In genomic region chr12:132430838-132431826, GRCh38 we compare ENCODE assay signal across 10 cellular contexts. TPM values are rescaled to one million over a fixed set of nuclear protein-coding genes. Genes with fewer than 3 reads are reported as not detected.
DNase-seq lines count a peak whose midpoint lies in the region; ATAC-seq, FAIRE-seq and TF ChIP-seq lines count a peak whose summit lies in the region.
"Had no signal": no experiment of that assay in that cellular context is flagged by ENCODE, and none has a peak within 500 bp of the region (broad histone marks: within the 10 kb centered on the region; RNA-seq: fewer than 3 reads in every experiment).

No MANE protein-coding gene starts in this region.

- no peak overlapping the region for H3K56ac ChIP-seq in H1 (replicated peaks; ENCODE audit: insufficient read length, low read depth, low read length)

- H3K9me3 ChIP-seq in H1 (ENCODE audit: insufficient read depth in 2 of 2, low read depth in 1 of 2, low read length in 1 of 2) = peaks cover 9 to 18% of the 10 kb centered on the region in 2 experiments; a peak in 3 of 4 replicates
- H3K9me3 ChIP-seq in transverse colon = no peaks in the 10 kb centered on the region
- H3K9me3 ChIP-seq: esophagus muscularis mucosa had no signal

- no peak overlapping the region for H3K9ac ChIP-seq in H1 (replicated peaks in 1 of 4; ENCODE audit: extremely low read depth in 1 of 4, low read depth in 3 of 4, low read length in 3 of 4)

- no peak for TF ChIP-seq RAD21 in H1 (IDR thresholded peaks at IDR 0.05 in 1 of 2, conservative IDR thresholded peaks at IDR 0.05 in 1 of 2; ENCODE audit: low read depth in 2 of 2, low read length in 2 of 2)

- H3K27me3 ChIP-seq in H1 (replicated peaks in 1 of 4; ENCODE audit: control insufficient read depth in 3 of 4, extremely low read depth in 1 of 4, insufficient read depth in 3 of 4, low read length in 3 of 4) (peaks cover 13 to 63% (median 56%) of the 10 kb centered on the region in 4 experiments), transverse colon (peaks cover 23% of the 10 kb centered on the region)

- WGBS in H1 (ENCODE audit: extremely low coverage in 1 of 2, insufficient coverage in 1 of 2, insufficient read length in 1 of 2, insufficient replicate concordance in 2 of 2, low coverage in 1 of 2, low lambda C conversion rate in 2 of 2, missing lambda C conversion rate in 1 of 2), 2 experiments = 69% methylated on average over 38 of the region's 42 CpGs; no CpG with 5 or more reads in 1 of the 2 experiments
- 48 to 53% methylated on average over 17 to 40 of the region's 42 CpGs for WGBS in transverse colon (ENCODE audit: low coverage in 1 of 2), 2 donors

- TF ChIP-seq POLR2A in H1 (IDR thresholded peaks at IDR 0.05; ENCODE audit: control extremely low read depth in 1 of 2, low read depth in 2 of 2, low read length in 2 of 2) (no peak), transverse colon (IDR thresholded peaks at IDR 0.05) (no peak)

- no peak overlapping the region for H2BK12ac ChIP-seq in H1 (ENCODE audit: low read depth, low read length)

- H2BK5ac ChIP-seq in H1 (ENCODE audit: low read depth, low read length) = no peak overlapping the region

- H2BK120ac ChIP-seq in H1 (replicated peaks; ENCODE audit: low read depth, low read length) = no peak overlapping the region

- POLR2A ChIA-PET in activated naive CD8-positive, alpha-beta T cell treated with anti-CD3 and anti-CD28 coated beads, Interleukin-2, amount 10 ng/mL, durations not matched to agents 7 days and 5 days (lab: Charles Lee) = interaction anchor here (0.7 to 1.8 kb wide), 5 partner anchors 9 to 58 kb away, joined by 3 to 13 read pairs (median 3); no protein-coding TSS in a partner anchor
- POLR2A ChIA-PET in H1 (lab: Charles Lee; ENCODE audit: partially characterized antibody) = interaction anchor here (0.6 to 1.6 kb wide), 4 partner anchors 43 to 151 kb away, joined by 3 read pairs; no protein-coding TSS in a partner anchor

- H2AK5ac ChIP-seq in H1 (ENCODE audit: low read depth, low read length) = no peak overlapping the region

- TF ChIP-seq EP300 in H1 (IDR thresholded peaks at IDR 0.05; ENCODE audit: borderline replicate concordance in 1 of 2, low read depth in 2 of 2, low read length in 2 of 2) = no peak
- TF ChIP-seq EP300 in transverse colon (IDR thresholded peaks at IDR 0.05; ENCODE audit: low read depth) = no peak

- no peaks in the 10 kb centered on the region for H3K23me2 ChIP-seq in H1 (ENCODE audit: low read depth, low read length)

- H3K14ac ChIP-seq in H1 (ENCODE audit: insufficient read length) = no peak overlapping the region

- peak overlapping the region; percentile 38; the same call in 1 of the 2 replicates for H4K8ac ChIP-seq in H1 (ENCODE audit: extremely low read depth, insufficient read depth, low read length)

- no peak for ATAC-seq in activated naive CD8-positive, alpha-beta T cell treated with anti-CD3 and anti-CD28 coated beads, Interleukin-2, amount 10 ng/mL, durations not matched to agents 7 days and 5 days (ENCODE audit: low read depth)
- no peak for ATAC-seq in activated naive CD8-positive, alpha-beta T cell treated with anti-CD3 and anti-CD28 coated beads, Interleukin-2, amount 50 U/mL, for 24 hours
- ATAC-seq in HG02798 (IDR thresholded peaks at IDR 0.05; ENCODE audit: poor library complexity, unreplicated experiment) = no peak

- TF ChIP-seq CTCF in H1 (IDR thresholded peaks at IDR 0.05; ENCODE audit: control extremely low read depth in 1 of 3, insufficient read depth in 1 of 3, low read depth in 1 of 3, low read length in 3 of 3) (no peak), transverse colon (IDR thresholded peaks at IDR 0.05) (no peak)

- no peaks in the 10 kb centered on the region for H3K9me3 Mint-ChIP-seq in activated naive CD8-positive, alpha-beta T cell treated with anti-CD3 and anti-CD28 coated beads, Interleukin-2, amount 10 ng/mL, durations not matched to agents 7 days and 5 days
- no peaks in the 10 kb centered on the region for H3K9me3 Mint-ChIP-seq in activated naive CD8-positive, alpha-beta T cell treated with anti-CD3 and anti-CD28 coated beads, Interleukin-2, amount 50 U/mL, for 24 hours
- H3K9me3 Mint-ChIP-seq: activated naive CD4-positive, alpha-beta T cell treated with anti-CD3 and anti-CD28 coated beads, Interleukin-2, amount 50 U/mL, for 24 hours had no signal

- no peaks in the 10 kb centered on the region for H3K36me3 Mint-ChIP-seq in activated naive CD8-positive, alpha-beta T cell treated with anti-CD3 and anti-CD28 coated beads, Interleukin-2, amount 10 ng/mL, durations not matched to agents 7 days and 5 days
- no peaks in the 10 kb centered on the region for H3K36me3 Mint-ChIP-seq in activated naive CD8-positive, alpha-beta T cell treated with anti-CD3 and anti-CD28 coated beads, Interleukin-2, amount 50 U/mL, for 24 hours (ENCODE audit: low read depth)
- H3K36me3 Mint-ChIP-seq: activated naive CD4-positive, alpha-beta T cell treated with anti-CD3 and anti-CD28 coated beads, Interleukin-2, amount 50 U/mL, for 24 hours had no signal

- no peaks in the 10 kb centered on the region for H3K79me2 ChIP-seq in H1 (ENCODE audit: control insufficient read depth in 1 of 2, insufficient read depth in 2 of 2, low read length in 2 of 2)

- H3K27me3 Mint-ChIP-seq in activated naive CD8-positive, alpha-beta T cell treated with anti-CD3 and anti-CD28 coated beads, Interleukin-2, amount 10 ng/mL, durations not matched to agents 7 days and 5 days = no peaks in the 10 kb centered on the region
- H3K27me3 Mint-ChIP-seq in activated naive CD8-positive, alpha-beta T cell treated with anti-CD3 and anti-CD28 coated beads, Interleukin-2, amount 50 U/mL, for 24 hours = no peaks in the 10 kb centered on the region
- H3K27me3 Mint-ChIP-seq: activated naive CD4-positive, alpha-beta T cell treated with anti-CD3 and anti-CD28 coated beads, Interleukin-2, amount 50 U/mL, for 24 hours had no signal

- H3K4me3 ChIP-seq in H1 (ENCODE audit: extremely low read depth in 1 of 4, insufficient read depth in 2 of 4, low read depth in 3 of 4, low read length in 4 of 4) (peak overlapping the region in 1 of 4 experiments; percentile 9; a peak in 1 of 8 replicates), transverse colon (peak overlapping the region in 1 of 4 donors; percentile 4)
- H3K4me3 ChIP-seq: esophagus muscularis mucosa had no signal

- H3K4me1 Mint-ChIP-seq in activated naive CD8-positive, alpha-beta T cell treated with anti-CD3 and anti-CD28 coated beads, Interleukin-2, amount 10 ng/mL, durations not matched to agents 7 days and 5 days = peaks cover 15% of the 10 kb centered on the region
- H3K4me1 Mint-ChIP-seq in activated naive CD8-positive, alpha-beta T cell treated with anti-CD3 and anti-CD28 coated beads, Interleukin-2, amount 50 U/mL, for 24 hours = peaks cover 39% of the 10 kb centered on the region

- no peak overlapping the region for H2BK20ac ChIP-seq in H1 (ENCODE audit: low read length)

- no peak for DNase-seq in activated naive CD8-positive, alpha-beta T cell treated with anti-CD3 and anti-CD28 coated beads, Interleukin-2, amount 10 ng/mL, durations not matched to agents 7 days and 5 days
- no peak for DNase-seq in activated naive CD8-positive, alpha-beta T cell treated with anti-CD3 and anti-CD28 coated beads, Interleukin-2, amount 50 U/mL, for 24 hours
- peak; percentile 81 for DNase-seq in NCI-H2171 treated with DMSO at 0.1 percent for 48 hours (lab: John Stamatoyannopoulos, UW)
- no peak for DNase-seq in H1 (ENCODE audit: low read depth in 1 of 2, low spot score in 2 of 2)
- DNase-seq in transverse colon = peak; percentile 47
- DNase-seq in islet precursor cell = no peak
- DNase-seq in cerebellar nuclear complex (lab: John Stamatoyannopoulos, UW) = no peak

- no peak overlapping the region for H3K27ac ChIP-seq in H1 (ENCODE audit: low read depth, low read length)
- peak overlapping the region in 2 of 4 donors; percentile 26 to 38 for H3K27ac ChIP-seq in transverse colon
- H3K27ac ChIP-seq: esophagus muscularis mucosa had no signal

- H4K91ac ChIP-seq in H1 (replicated peaks; ENCODE audit: insufficient read length, low read length) = no peak overlapping the region

- H4K20me1 ChIP-seq in H1 (replicated peaks in 1 of 2; ENCODE audit: control insufficient read depth in 1 of 2, insufficient read depth in 2 of 2, low read length in 2 of 2) = peaks cover 0 to 8% of the 10 kb centered on the region in 2 experiments

- no peak overlapping the region for H2AFZ ChIP-seq in H1 (ENCODE audit: low read length)

- H2BK15ac ChIP-seq in H1 (ENCODE audit: low read length) = no peak overlapping the region

- H3K79me1 ChIP-seq in H1 (ENCODE audit: low read depth, low read length) = no peaks in the 10 kb centered on the region

- no peak overlapping the region for H3K4ac ChIP-seq in H1 (replicated peaks; ENCODE audit: insufficient read length, low read depth, low read length)

- H4K5ac ChIP-seq in H1 (ENCODE audit: insufficient read length, low read depth, low read length) = no peak overlapping the region

- FAIRE-seq in H1 (lab: Jason Lieb, UNC) = no peak

- H3K4me1 ChIP-seq in H1 (replicated peaks in 1 of 4; ENCODE audit: control insufficient read depth in 3 of 4, insufficient read depth in 4 of 4, low read length in 3 of 4) (peaks cover 0 to 36% (median 23%) of the 10 kb centered on the region in 4 experiments; a peak in 6 of 7 replicates), transverse colon (peaks cover 0 to 25% (median 21%) of the 10 kb centered on the region in 4 donors)

- H3K36me3 ChIP-seq in H1 (ENCODE audit: control insufficient read depth in 2 of 4, insufficient read depth in 4 of 4, low read length in 3 of 4) (no peaks in the 10 kb centered on the region; a peak in 3 of 8 replicates), transverse colon (no peaks in the 10 kb centered on the region)
- H3K36me3 ChIP-seq: esophagus muscularis mucosa had no signal

- in situ Hi-C loops in transverse colon (cut with MboI; ENCODE audit: low pct_ligation_motif_present in 1 of 4, low pct_unique_long_range_greater_than_20kb in 1 of 4, low sequenced_read_pairs in 3 of 4) = no loop called here

- peak overlapping the region; percentile 35 to 51; a peak in 2 of 4 replicates for H3K4me2 ChIP-seq in H1 (ENCODE audit: insufficient read depth in 1 of 2, low read depth in 2 of 2, low read length in 2 of 2)

- intact Hi-C loops in transverse colon (cut with DNase I; ENCODE audit: low total_unique reads) = no loop called here

- peak overlapping the region; percentile 70 for H3K4me3 Mint-ChIP-seq in activated naive CD8-positive, alpha-beta T cell treated with anti-CD3 and anti-CD28 coated beads, Interleukin-2, amount 10 ng/mL, durations not matched to agents 7 days and 5 days
- H3K4me3 Mint-ChIP-seq in activated naive CD8-positive, alpha-beta T cell treated with anti-CD3 and anti-CD28 coated beads, Interleukin-2, amount 50 U/mL, for 24 hours = no peak overlapping the region

- no peak overlapping the region for H3K23ac ChIP-seq in H1 (ENCODE audit: insufficient read length)

- H3K27ac Mint-ChIP-seq in activated naive CD8-positive, alpha-beta T cell treated with anti-CD3 and anti-CD28 coated beads, Interleukin-2, amount 10 ng/mL, durations not matched to agents 7 days and 5 days = no peak overlapping the region
- no peak overlapping the region for H3K27ac Mint-ChIP-seq in activated naive CD8-positive, alpha-beta T cell treated with anti-CD3 and anti-CD28 coated beads, Interleukin-2, amount 50 U/mL, for 24 hours
- H3K27ac Mint-ChIP-seq: activated naive CD4-positive, alpha-beta T cell treated with anti-CD3 and anti-CD28 coated beads, Interleukin-2, amount 50 U/mL, for 24 hours had no signal

- CTCF ChIA-PET in H1 (lab: Charles Lee; ENCODE audit: partially characterized antibody) = interaction anchor here (0.7 to 5.8 kb wide), 9 partner anchors 15 to 207 kb away, joined by 3 to 43 read pairs (median 4); no protein-coding TSS in a partner anchor

- no peak overlapping the region; the same call in 1 of the 2 replicates for H3K18ac ChIP-seq in H1 (ENCODE audit: extremely low read depth, low read length)

RNA-seq across cellular contexts. Expression of gene FBRSL1, which starts 58.8 kb away (rescaled TPM):
- total RNA-seq in activated naive CD8-positive, alpha-beta T cell treated with anti-CD3 and anti-CD28 coated beads, Interleukin-2, amount 10 ng/mL, durations not matched to agents 7 days and 5 days = 10 to 100 TPM; 67.1 to 67.2 TPM
- 109 and 123 TPM in 2 replicates for total RNA-seq in H1 (2021; fragmentation: NEBNext Ultra II Directional; extraction: Animal tissue kit (Norgen Biotek cat#: 25700))
- polyA plus RNA-seq in H1 (2011; rRNA removed) = 18.4 and 78.9 TPM in 2 replicates
- polyA plus RNA-seq in H1 (2011; cell fraction: cytosol; rRNA removed) = 13.8 TPM
- 51.7 TPM for polyA plus RNA-seq in H1 (2011; cell fraction: nucleus; rRNA removed)
- polyA plus RNA-seq in H1 (2012, experiment 1 of 2) = 70.6 to 100 TPM (median 74.4 TPM) in 4 replicates
- polyA plus RNA-seq in H1 (2012, experiment 2 of 2) = 111 TPM
- 79.0 TPM for polyA plus RNA-seq in H1 (2013, experiment 1 of 2)
- polyA plus RNA-seq in H1 (2013, experiment 2 of 2) = 73.0 TPM
- 1.7 and 39.3 TPM in 2 replicates for polyA minus RNA-seq in H1 (2011; rRNA and poly(A)+ RNA removed)
- polyA minus RNA-seq in H1 (2011; cell fraction: cytosol; rRNA and poly(A)+ RNA removed) = 52.3 TPM
- 28.5 TPM for polyA minus RNA-seq in H1 (2011; cell fraction: nucleus; rRNA and poly(A)+ RNA removed)
- total RNA-seq in transverse colon = 100 to 1,000 TPM in 1 of 4 donors, 10 to 100 TPM in 3; 23.3 to 306 (median 49.7) TPM

Comparison
In these comparisons a context has a peak if more than half of its experiments do, and no peak if none do; other contexts are left out.
1. DNase-seq: peak in NCI-H2171 treated with DMSO at 0.1 percent for 48 hours (single experiment) and transverse colon (single experiment); none in activated naive CD8-positive, alpha-beta T cell treated with anti-CD3 and anti-CD28 coated beads, Interleukin-2, amount 10 ng/mL, durations not matched to agents 7 days and 5 days (single experiment), activated naive CD8-positive, alpha-beta T cell treated with anti-CD3 and anti-CD28 coated beads, Interleukin-2, amount 50 U/mL, for 24 hours (single experiment), H1 (0 of 2), islet precursor cell (single experiment) and cerebellar nuclear complex (0 of 2).